Comparison of ENCODE assay signal across 8 cellular contexts in the genomic region with DNA sequence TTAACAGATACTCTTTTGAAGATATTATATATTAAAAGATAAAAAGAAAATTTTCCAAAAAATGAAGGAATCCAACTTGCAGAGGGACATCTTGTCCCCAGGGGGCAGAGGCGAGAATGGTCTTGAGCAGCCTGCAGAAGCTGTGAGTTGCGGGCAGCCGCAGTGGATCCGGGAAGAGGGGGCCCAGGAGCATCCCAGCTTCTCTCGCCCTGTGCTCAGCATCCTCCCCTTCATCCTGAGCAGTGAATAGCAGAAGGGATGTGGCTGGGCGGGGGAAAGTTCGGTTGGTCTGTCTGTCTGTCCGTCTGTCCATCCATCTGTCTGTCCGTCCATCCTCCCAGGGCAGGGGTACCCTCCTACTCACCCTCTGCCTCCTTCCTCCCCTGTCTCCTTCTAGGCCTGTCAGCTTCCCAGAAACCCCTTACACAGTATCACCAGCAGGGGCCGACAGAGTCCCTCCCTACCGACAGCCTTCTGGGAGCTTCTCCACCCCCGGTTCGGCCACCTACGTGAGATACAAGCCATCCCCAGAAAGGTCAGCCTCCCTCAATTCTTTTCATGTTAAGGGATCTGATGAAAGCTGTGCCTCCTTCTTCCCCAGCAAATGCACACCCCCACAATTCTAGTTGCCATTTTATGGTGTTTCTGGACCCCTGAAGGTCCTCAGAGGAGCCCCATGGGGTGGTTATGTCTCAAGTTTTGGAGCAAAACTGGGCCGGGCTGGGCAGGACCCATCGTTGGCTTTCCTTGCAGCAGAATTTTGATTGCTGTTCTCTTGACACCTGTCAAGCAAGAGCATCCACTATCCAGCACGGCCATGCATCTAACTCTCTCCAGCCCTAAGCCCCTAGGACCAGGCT.
DNase-seq lines count a peak whose midpoint lies in the region; ATAC-seq and TF ChIP-seq lines count a peak whose summit lies in the region.

No MANE protein-coding gene starts in this region.

- TF ChIP-seq CTCF in left ventricle myocardium inferior (IDR thresholded peaks at IDR 0.05; ENCODE audit: borderline replicate concordance) (peak; percentile 81), retinal pigment epithelial cell (conservative IDR thresholded peaks at IDR 0.05; ENCODE audit: low read depth, low read length) (peak; percentile 87)

- H3K27me3 ChIP-seq in adipocyte (replicated peaks; ENCODE audit: control insufficient read depth, insufficient read depth, low read length) (no peaks in the 10 kb centered on the region), left ventricle myocardium inferior (ENCODE audit: low read depth) (no peaks in the 10 kb centered on the region)

- no peak for ATAC-seq in GM19452 (IDR thresholded peaks at IDR 0.05; ENCODE audit: unreplicated experiment)

- H3K9me3 ChIP-seq in adipocyte (ENCODE audit: control insufficient read depth, low read length) (no peaks in the 10 kb centered on the region), left ventricle myocardium inferior (replicated peaks) (no peaks in the 10 kb centered on the region)

- intact Hi-C loops in left ventricle myocardium inferior (cut with micrococcal nuclease), result no loop called here

- no peak overlapping the region for H3K9ac ChIP-seq in adipocyte (ENCODE audit: low read length)

- no peak overlapping the region for H3K27ac ChIP-seq in left ventricle myocardium inferior (replicated peaks)

- H3K4me1 ChIP-seq in adipocyte (ENCODE audit: control insufficient read depth, insufficient read depth, low read length) (peaks cover 7% of the 10 kb centered on the region), left ventricle myocardium inferior (no peaks in the 10 kb centered on the region)

- no peaks in the 10 kb centered on the region for H3K36me3 ChIP-seq in adipocyte (ENCODE audit: control insufficient read depth, insufficient read depth, low read length, severe bottlenecking)
- H3K36me3 ChIP-seq in left ventricle myocardium inferior, result no peaks in the 10 kb centered on the region

- DNase-seq in D341Med (ENCODE audit: low spot score) (peak; percentile 79), HUDEP-2 (lab: John Stamatoyannopoulos, UW; ENCODE audit: unreplicated experiment in 76 of 76) (peak in 67 of 76 experiments; percentile 24 to 86 (median 64)), RPMI7951 (ENCODE audit: low read depth) (peak; percentile 29), adipocyte (ENCODE audit: low read depth) (peak; percentile 47), left ventricle myocardium inferior (peak; percentile 64), retinal pigment epithelial cell (ENCODE audit: low read depth) (no peak), NCI-H187 treated with DMSO at 0.1 percent for 48 hours (lab: John Stamatoyannopoulos, UW) (no peak)

- H3K4me3 ChIP-seq in adipocyte (ENCODE audit: low read length) (no peak overlapping the region), left ventricle myocardium inferior (no peak overlapping the region), retinal pigment epithelial cell (ENCODE audit: low read length) (no peak overlapping the region)

Comparison
In these comparisons a context has a peak if more than half of its experiments do, and no peak if none do; other contexts are left out.
1. DNase-seq: peak in D341Med (single experiment), HUDEP-2 (67 of 76), RPMI7951 (single experiment), adipocyte (single experiment) and left ventricle myocardium inferior (single experiment); none in retinal pigment epithelial cell (single experiment) and NCI-H187 treated with DMSO at 0.1 percent for 48 hours (single experiment).